11 cellular contexts compared by ENCODE assay signal in genomic region chr6:109477725-109478124, GRCh38. TPM values are rescaled to one million over a fixed set of nuclear protein-coding genes. Genes with fewer than 3 reads are reported as not detected.
A peak's percentile ranks its signal among the peaks of the same experiment; 100 is the strongest.
DNase-seq lines count a peak whose midpoint lies in the region; ATAC-seq and TF ChIP-seq lines count a peak whose summit lies in the region.
"Had no signal": no experiment of that assay in that cellular context is flagged by ENCODE, and none has a peak within 500 bp of the region (broad histone marks: within the 10 kb centered on the region; RNA-seq: fewer than 3 reads in every experiment).

No MANE protein-coding gene starts in this region.

- no peak for TF ChIP-seq CTCF in VCaP (conservative IDR thresholded peaks at IDR 0.05)
- TF ChIP-seq CTCF in left lung (IDR thresholded peaks at IDR 0.05): no peak
- no peak for TF ChIP-seq CTCF in colonic mucosa (IDR thresholded peaks at IDR 0.05)

- peaks cover 57 to 92% (median 83%) of the 10 kb centered on the region in 7 donors for H3K4me1 Mint-ChIP-seq in naive thymus-derived CD4-positive, alpha-beta T cell

- peak; percentile 43 for ATAC-seq in GM18517 (IDR thresholded peaks at IDR 0.05; ENCODE audit: unreplicated experiment)
- peak; percentile 56 for ATAC-seq in HG02642 (IDR thresholded peaks at IDR 0.05; ENCODE audit: poor library complexity, unreplicated experiment)
- no peak for ATAC-seq in naive thymus-derived CD4-positive, alpha-beta T cell
- ATAC-seq in GM19035 (IDR thresholded peaks at IDR 0.05; ENCODE audit: unreplicated experiment): no peak
- no peak for ATAC-seq in left lung
- ATAC-seq: right cardiac atrium had no signal

- POLR2A ChIA-PET in naive thymus-derived CD4-positive, alpha-beta T cell (lab: Charles Lee): interaction anchor here (1.6 to 2.0 kb wide), 2 partner anchors 12 to 37 kb away, joined by 6 to 10 read pairs; partner anchors contain the start of genes PPIL6 and SMPD2

- H3K27ac ChIP-seq in VCaP: peak overlapping the region; percentile 66
- peak overlapping the region; percentile 57 for H3K27ac ChIP-seq in naive thymus-derived CD4-positive, alpha-beta T cell (ENCODE audit: low read depth, low read length)
- H3K27ac ChIP-seq in left lung: no peak overlapping the region
- H3K27ac ChIP-seq in colonic mucosa: no peak overlapping the region
- H3K27ac ChIP-seq: KMS-11 had no signal

- no peak overlapping the region for H3K9ac ChIP-seq in colonic mucosa (ENCODE audit: low read depth in 2 of 2, low read length in 2 of 2)
- H3K9ac ChIP-seq: KMS-11 had no signal

- peak overlapping the region; percentile 71 to 99 (median 91) for H3K4me3 Mint-ChIP-seq in naive thymus-derived CD4-positive, alpha-beta T cell

- H3K9me3 ChIP-seq in naive thymus-derived CD4-positive, alpha-beta T cell (ENCODE audit: control insufficient read depth in 2 of 3, low read length in 3 of 3): no peaks in the 10 kb centered on the region
- H3K9me3 ChIP-seq in left lung: no peaks in the 10 kb centered on the region
- H3K9me3 ChIP-seq in colonic mucosa: no peaks in the 10 kb centered on the region

- H3K36me3 ChIP-seq in naive thymus-derived CD4-positive, alpha-beta T cell (ENCODE audit: control insufficient read depth in 2 of 3, insufficient read depth in 3 of 3, low read length in 3 of 3): peaks cover 6 to 53% (median 28%) of the 10 kb centered on the region in 3 experiments
- H3K36me3 ChIP-seq in left lung (peaks cover 4 to 68% of the 10 kb centered on the region in 2 donors), colonic mucosa (peaks cover 7% of the 10 kb centered on the region)

- H3K27ac Mint-ChIP-seq in naive thymus-derived CD4-positive, alpha-beta T cell: peak overlapping the region in 7 of 9 donors; percentile 38 to 94 (median 79)

- H3K4me1 ChIP-seq in naive thymus-derived CD4-positive, alpha-beta T cell (ENCODE audit: control insufficient read depth in 2 of 2, insufficient read depth in 2 of 2, low read length in 2 of 2): peaks cover 45 to 67% of the 10 kb centered on the region in 2 donors
- H3K4me1 ChIP-seq in left lung: peaks cover 21 to 60% of the 10 kb centered on the region in 2 donors
- H3K4me1 ChIP-seq in colonic mucosa: peaks cover 5% of the 10 kb centered on the region

- no peak for DNase-seq in naive thymus-derived CD4-positive, alpha-beta T cell
- DNase-seq in DMS153 (lab: John Stamatoyannopoulos, UW) (no peak), left lung (no peak), colonic mucosa (no peak)
- DNase-seq: right cardiac atrium, SIG-M5 had no signal

- H3K27me3 Mint-ChIP-seq in naive thymus-derived CD4-positive, alpha-beta T cell: no peaks in the 10 kb centered on the region

- peak overlapping the region; percentile 10 for H3K4me3 ChIP-seq in naive thymus-derived CD4-positive, alpha-beta T cell (ENCODE audit: low read length)
- no peak overlapping the region for H3K4me3 ChIP-seq in left lung
- H3K4me3 ChIP-seq in colonic mucosa: no peak overlapping the region

- CTCF ChIA-PET in naive thymus-derived CD4-positive, alpha-beta T cell (lab: Charles Lee): no interaction called here

- H3K27me3 ChIP-seq in naive thymus-derived CD4-positive, alpha-beta T cell (ENCODE audit: control insufficient read depth in 2 of 2, insufficient read depth in 2 of 2, low read length in 2 of 2): no peaks in the 10 kb centered on the region
- H3K27me3 ChIP-seq in left lung (no peaks in the 10 kb centered on the region), colonic mucosa (no peaks in the 10 kb centered on the region)

- intact Hi-C loops in naive thymus-derived CD4-positive, alpha-beta T cell (cut with micrococcal nuclease): loop anchor here in 1 of 2 donors (1.0 kb wide), 1 partner anchor 18 kb away; no protein-coding TSS in a partner anchor
- intact Hi-C loops in left lung (cut with DNase I): no loop called here
- intact Hi-C loops in colonic mucosa (cut with DNase I): no loop called here

- peaks cover 0 to 1% (median 0%) of the 10 kb centered on the region in 11 donors for H3K9me3 Mint-ChIP-seq in naive thymus-derived CD4-positive, alpha-beta T cell

- H3K36me3 Mint-ChIP-seq in naive thymus-derived CD4-positive, alpha-beta T cell: peaks cover 29 to 73% (median 61%) of the 10 kb centered on the region in 5 donors

RNA-seq across cellular contexts. Expression of gene ZBTB24, which starts 5.3 kb away (rescaled TPM):
- 10 to 100 TPM; 10.2 to 26.6 (median 23.4) TPM for total RNA-seq in naive thymus-derived CD4-positive, alpha-beta T cell
- polyA plus RNA-seq in naive thymus-derived CD4-positive, alpha-beta T cell: 1 to 10 TPM; 6.9 to 9.0 TPM
- total RNA-seq in left lung (1 to 10 TPM; 7.3 to 7.7 TPM), colonic mucosa (1 to 10 TPM; 5.4 to 7.6 TPM)

RNA-seq across cellular contexts. Expression of gene MICAL1, which starts 22.2 kb away (rescaled TPM):
- total RNA-seq in naive thymus-derived CD4-positive, alpha-beta T cell: 100 to 1,000 TPM in 2 of 5 experiments, 10 to 100 TPM in 3; 61.4 to 125 (median 78.7) TPM
- polyA plus RNA-seq in naive thymus-derived CD4-positive, alpha-beta T cell: 10 to 100 TPM; 18.3 to 22.6 TPM
- total RNA-seq in left lung: 10 to 100 TPM; 60.7 to 70.9 TPM
- total RNA-seq in colonic mucosa: 10 to 100 TPM; 45.3 to 55.9 TPM

RNA-seq across cellular contexts. Expression of gene SMPD2, which starts 37.2 kb away (rescaled TPM):
- total RNA-seq in naive thymus-derived CD4-positive, alpha-beta T cell: 10 to 100 TPM; 16.9 to 33.7 (median 19.6) TPM
- polyA plus RNA-seq in naive thymus-derived CD4-positive, alpha-beta T cell: 1 to 10 TPM; 5.7 to 9.5 TPM
- 10 to 100 TPM; 12.8 TPM for total RNA-seq in left lung
- 10 to 100 TPM; 21.9 to 27.5 TPM for total RNA-seq in colonic mucosa

RNA-seq across cellular contexts. Expression of gene PPIL6, which starts 37.3 kb away (rescaled TPM):
- total RNA-seq in naive thymus-derived CD4-positive, alpha-beta T cell: 1 to 10 TPM in 1 of 5 experiments, under 1 TPM in 3, not detected in 1; 0.13 to 1.9 (median 0.40) TPM
- polyA plus RNA-seq in naive thymus-derived CD4-positive, alpha-beta T cell: under 1 TPM; 0.44 to 0.71 TPM
- total RNA-seq in left lung (1 to 10 TPM; 4.5 to 8.4 TPM), colonic mucosa (1 to 10 TPM in 1 of 2 donors, under 1 TPM in 1; 0.91 to 1.5 TPM)

Comparison
In these comparisons a context has a peak if more than half of its experiments do, and no peak if none do; other contexts are left out.
1. ATAC-seq: peak in GM18517 (single experiment) and HG02642 (single experiment); none in naive thymus-derived CD4-positive, alpha-beta T cell (single experiment), GM19035 (single experiment) and left lung (single experiment).
2. H3K27ac ChIP-seq: peak in VCaP (single experiment) and naive thymus-derived CD4-positive, alpha-beta T cell (single experiment); none in left lung (0 of 2) and colonic mucosa (single experiment).